ENCODE assay signal across 1 cellular context in the genomic region with DNA sequence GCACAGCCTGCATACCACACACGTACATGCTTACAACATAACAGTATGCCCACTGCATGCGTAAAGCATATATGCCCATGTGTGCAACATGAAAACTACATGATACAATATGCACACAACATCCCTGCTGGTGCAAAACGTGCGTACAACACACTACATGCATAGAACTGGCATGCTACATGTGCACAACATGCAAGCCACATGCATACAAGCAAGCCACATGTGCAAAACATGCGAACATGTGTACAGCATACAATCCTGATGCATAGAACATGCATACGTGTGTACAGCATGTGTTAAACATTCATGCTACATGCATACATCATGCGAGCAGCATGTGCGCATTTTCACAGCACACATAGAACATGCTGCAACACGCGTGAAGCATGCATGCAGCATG.
TF ChIP-seq lines count a peak whose summit lies in the region.

No MANE protein-coding gene starts in this region.

TF ChIP-seq in IMR-90, 13 proteins besides CTCF, POLR2A, EP300 and RAD21 (continued from another document):
- TF ChIP-seq, protein P1, sequence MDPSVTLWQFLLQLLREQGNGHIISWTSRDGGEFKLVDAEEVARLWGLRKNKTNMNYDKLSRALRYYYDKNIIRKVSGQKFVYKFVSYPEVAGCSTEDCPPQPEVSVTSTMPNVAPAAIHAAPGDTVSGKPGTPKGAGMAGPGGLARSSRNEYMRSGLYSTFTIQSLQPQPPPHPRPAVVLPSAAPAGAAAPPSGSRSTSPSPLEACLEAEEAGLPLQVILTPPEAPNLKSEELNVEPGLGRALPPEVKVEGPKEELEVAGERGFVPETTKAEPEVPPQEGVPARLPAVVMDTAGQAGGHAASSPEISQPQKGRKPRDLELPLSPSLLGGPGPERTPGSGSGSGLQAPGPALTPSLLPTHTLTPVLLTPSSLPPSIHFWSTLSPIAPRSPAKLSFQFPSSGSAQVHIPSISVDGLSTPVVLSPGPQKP (IDR thresholded peaks at IDR 0.05; ENCODE audit: borderline replicate concordance, low read depth, low read length) = no peak
- no peak for TF ChIP-seq CEBPB (IDR thresholded peaks at IDR 0.05; ENCODE audit: low read depth, low read length)
- TF ChIP-seq RCOR1 (IDR thresholded peaks at IDR 0.05; ENCODE audit: insufficient replicate concordance, low read length) = no peak
- no peak for TF ChIP-seq RFX5 (IDR thresholded peaks at IDR 0.05; ENCODE audit: low read depth, low read length)
- no peak for TF ChIP-seq CHD1 (IDR thresholded peaks at IDR 0.05; ENCODE audit: low read depth, low read length)
- no peak for TF ChIP-seq MAFK (IDR thresholded peaks at IDR 0.05; ENCODE audit: low read depth, low read length)
- TF ChIP-seq BHLHE40 (IDR thresholded peaks at IDR 0.05; ENCODE audit: low read depth, low read length) = no peak
- TF ChIP-seq FOS (IDR thresholded peaks at IDR 0.05; ENCODE audit: low read depth, low read length) = no peak
